In genomic region chr22:41021655-41022454, GRCh38 we compare ENCODE assay signal across 8 cellular contexts.
DNase-seq lines count a peak whose midpoint lies in the region; ATAC-seq and TF ChIP-seq lines count a peak whose summit lies in the region.

No MANE protein-coding gene starts in this region.

- intact Hi-C loops in left cardiac atrium (cut with DNase I) (loop anchor here in 1 of 2 donors (5.0 kb wide), 1 partner anchor 70 kb away; the partner anchor contains the start of gene RBX1), prostate gland (cut with DNase I) (loop anchor here (1.0 to 5.0 kb wide), 2 partner anchors 70 to 71 kb away; partner anchors contain the start of genes EP300 and RBX1)

- no peaks in the 10 kb centered on the region for H3K36me3 ChIP-seq in CD4-positive, CD25-positive, alpha-beta regulatory T cell (ENCODE audit: control insufficient read depth, insufficient read depth, low read length)
- no peaks in the 10 kb centered on the region for H3K36me3 ChIP-seq in adipocyte (ENCODE audit: control insufficient read depth, insufficient read depth, low read length, severe bottlenecking)
- no peaks in the 10 kb centered on the region for H3K36me3 ChIP-seq in prostate gland

- no peaks in the 10 kb centered on the region for H3K9me3 ChIP-seq in CD4-positive, CD25-positive, alpha-beta regulatory T cell (ENCODE audit: control insufficient read depth in 2 of 2, low read length in 2 of 2)
- H3K9me3 ChIP-seq in adipocyte (ENCODE audit: control insufficient read depth, low read length) (no peaks in the 10 kb centered on the region), prostate gland (no peaks in the 10 kb centered on the region)

- peak overlapping the region; percentile 86 for H3K27ac ChIP-seq in CD4-positive, CD25-positive, alpha-beta regulatory T cell (ENCODE audit: insufficient read depth, low read length, poor library complexity, severe bottlenecking)
- H3K27ac ChIP-seq in prostate gland, result peak overlapping the region; percentile 98 to 99

- ATAC-seq in CD4-positive, CD25-positive, alpha-beta regulatory T cell (ENCODE audit: low read depth in 2 of 2), result peak; percentile 56 to 67
- ATAC-seq in GM19395 (IDR thresholded peaks at IDR 0.05; ENCODE audit: unreplicated experiment), result peak; percentile 64
- ATAC-seq in SK-N-SH treated with all-trans-retinoic acid at 6 μM for 48 hours, result peak; percentile 78
- ATAC-seq in left cardiac atrium, result peak; percentile 84 to 86

- WGBS in prostate gland, result under 1% methylated on average over 57 of the region's 84 CpGs

- peak; percentile 23 to 66 (median 55) for DNase-seq in CD4-positive, CD25-positive, alpha-beta regulatory T cell
- peak; percentile 84 for DNase-seq in adipocyte (ENCODE audit: low read depth)
- DNase-seq in left cardiac atrium, result peak; percentile 74
- DNase-seq in prostate gland (ENCODE audit: low spot score), result peak; percentile 60
- DNase-seq in NCI-H187 treated with DMSO at 0.1 percent for 48 hours (lab: John Stamatoyannopoulos, UW), result no peak

- H3K4me3 ChIP-seq in CD4-positive, CD25-positive, alpha-beta regulatory T cell (ENCODE audit: low read depth, low read length), result peak overlapping the region; percentile 53
- H3K4me3 ChIP-seq in adipocyte (ENCODE audit: low read length) (peak overlapping the region; percentile 86), prostate gland (peak overlapping the region; percentile 74 to 77)

- no peak for TF ChIP-seq EP300 in Ishikawa (IDR thresholded peaks at IDR 0.05; ENCODE audit: borderline replicate concordance)

- no peaks in the 10 kb centered on the region for H3K36me3 Mint-ChIP-seq in CD4-positive, CD25-positive, alpha-beta regulatory T cell

- H3K4me1 Mint-ChIP-seq in CD4-positive, CD25-positive, alpha-beta regulatory T cell, result peaks cover 0 to 29% (median 9%) of the 10 kb centered on the region in 4 donors

- peaks cover 23% of the 10 kb centered on the region for H3K4me1 ChIP-seq in CD4-positive, CD25-positive, alpha-beta regulatory T cell (ENCODE audit: control insufficient read depth, insufficient read depth, low read length, poor library complexity, severe bottlenecking)
- peaks cover 12% of the 10 kb centered on the region for H3K4me1 ChIP-seq in adipocyte (ENCODE audit: control insufficient read depth, insufficient read depth, low read length)
- no peaks in the 10 kb centered on the region for H3K4me1 ChIP-seq in prostate gland (replicated peaks)

- H3K27me3 ChIP-seq in CD4-positive, CD25-positive, alpha-beta regulatory T cell (ENCODE audit: control insufficient read depth, insufficient read depth, low read length), result no peaks in the 10 kb centered on the region
- H3K27me3 ChIP-seq in adipocyte (replicated peaks; ENCODE audit: control insufficient read depth, insufficient read depth, low read length), result no peaks in the 10 kb centered on the region
- no peaks in the 10 kb centered on the region for H3K27me3 ChIP-seq in prostate gland (replicated peaks; ENCODE audit: insufficient read depth)

- H3K9me3 Mint-ChIP-seq in CD4-positive, CD25-positive, alpha-beta regulatory T cell, result no peaks in the 10 kb centered on the region

- no peak for TF ChIP-seq CTCF in prostate gland (IDR thresholded peaks at IDR 0.05)

- H3K27ac Mint-ChIP-seq in CD4-positive, CD25-positive, alpha-beta regulatory T cell, result peak overlapping the region; percentile 60 to 95 (median 94)

- peak overlapping the region; percentile 87 to 95 (median 93) for H3K4me3 Mint-ChIP-seq in CD4-positive, CD25-positive, alpha-beta regulatory T cell

- TF ChIP-seq RAD21 in Ishikawa (IDR thresholded peaks at IDR 0.05; ENCODE audit: low read depth), result no peak

- peak overlapping the region; percentile 88 for H3K9ac ChIP-seq in adipocyte (ENCODE audit: low read length)

- TF ChIP-seq POLR2A in prostate gland (IDR thresholded peaks at IDR 0.05), result peak; percentile 25

- no peaks in the 10 kb centered on the region for H3K27me3 Mint-ChIP-seq in CD4-positive, CD25-positive, alpha-beta regulatory T cell

TF ChIP-seq in Ishikawa, 13 proteins besides CTCF, POLR2A, EP300 and RAD21 (continues in another document):
- TF ChIP-seq USF1 (IDR thresholded peaks at IDR 0.05) (no peak), TEAD4 (IDR thresholded peaks at IDR 0.05) (no peak), CEBPB (IDR thresholded peaks at IDR 0.05) (peak; percentile 26; the same call in 1 of the 2 replicates), REST (IDR thresholded peaks at IDR 0.05; ENCODE audit: low read depth) (0 out of 2 replicates have a peak, but pooled peaks have one; percentile 3), CREB1 (IDR thresholded peaks at IDR 0.05; ENCODE audit: low read depth) (no peak), YY1 (IDR thresholded peaks at IDR 0.05; ENCODE audit: low read depth) (peak; percentile 87)
- TF ChIP-seq, protein P1, sequence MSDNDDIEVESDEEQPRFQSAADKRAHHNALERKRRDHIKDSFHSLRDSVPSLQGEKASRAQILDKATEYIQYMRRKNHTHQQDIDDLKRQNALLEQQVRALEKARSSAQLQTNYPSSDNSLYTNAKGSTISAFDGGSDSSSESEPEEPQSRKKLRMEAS (IDR thresholded peaks at IDR 0.05), result no peak

TF ChIP-seq in SK-N-SH treated with all-trans-retinoic acid at 6 μM for 48 hours, 23 proteins besides CTCF, POLR2A, EP300 and RAD21:
- no peak for TF ChIP-seq POU6F1 (CRISPR knock-in tag; IDR thresholded peaks at IDR 0.05; ENCODE audit: borderline replicate concordance, low read depth)
- TF ChIP-seq SNAI2 (CRISPR knock-in tag; IDR thresholded peaks at IDR 0.05), result no peak
- TF ChIP-seq TOX (CRISPR knock-in tag; IDR thresholded peaks at IDR 0.05; ENCODE audit: borderline replicate concordance), result no peak
- TF ChIP-seq ISL1 (CRISPR knock-in tag; IDR thresholded peaks at IDR 0.05), result no peak
- TF ChIP-seq, protein P2, sequence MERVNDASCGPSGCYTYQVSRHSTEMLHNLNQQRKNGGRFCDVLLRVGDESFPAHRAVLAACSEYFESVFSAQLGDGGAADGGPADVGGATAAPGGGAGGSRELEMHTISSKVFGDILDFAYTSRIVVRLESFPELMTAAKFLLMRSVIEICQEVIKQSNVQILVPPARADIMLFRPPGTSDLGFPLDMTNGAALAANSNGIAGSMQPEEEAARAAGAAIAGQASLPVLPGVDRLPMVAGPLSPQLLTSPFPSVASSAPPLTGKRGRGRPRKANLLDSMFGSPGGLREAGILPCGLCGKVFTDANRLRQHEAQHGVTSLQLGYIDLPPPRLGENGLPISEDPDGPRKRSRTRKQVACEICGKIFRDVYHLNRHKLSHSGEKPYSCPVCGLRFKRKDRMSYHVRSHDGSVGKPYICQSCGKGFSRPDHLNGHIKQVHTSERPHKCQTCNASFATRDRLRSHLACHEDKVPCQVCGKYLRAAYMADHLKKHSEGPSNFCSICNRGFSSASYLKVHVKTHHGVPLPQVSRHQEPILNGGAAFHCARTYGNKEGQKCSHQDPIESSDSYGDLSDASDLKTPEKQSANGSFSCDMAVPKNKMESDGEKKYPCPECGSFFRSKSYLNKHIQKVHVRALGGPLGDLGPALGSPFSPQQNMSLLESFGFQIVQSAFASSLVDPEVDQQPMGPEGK (CRISPR knock-in tag; IDR thresholded peaks at IDR 0.05; ENCODE audit: borderline replicate concordance), result no peak
- no peak for TF ChIP-seq ZFP3 (CRISPR knock-in tag; IDR thresholded peaks at IDR 0.05)
- TF ChIP-seq ZFP30 (CRISPR knock-in tag; IDR thresholded peaks at IDR 0.05), result no peak
- TF ChIP-seq OSR1 (CRISPR knock-in tag; IDR thresholded peaks at IDR 0.05), result no peak
- TF ChIP-seq ZNF8 (CRISPR knock-in tag; IDR thresholded peaks at IDR 0.05), result no peak
- TF ChIP-seq BACH2 (CRISPR knock-in tag; IDR thresholded peaks at IDR 0.05; ENCODE audit: borderline replicate concordance), result no peak
- no peak for TF ChIP-seq ARNTL (CRISPR knock-in tag; IDR thresholded peaks at IDR 0.05; ENCODE audit: borderline replicate concordance, low read depth)
- TF ChIP-seq ZC3H10 (CRISPR knock-in tag; IDR thresholded peaks at IDR 0.05), result no peak
- TF ChIP-seq ZNF565 (CRISPR knock-in tag; conservative IDR thresholded peaks at IDR 0.05; ENCODE audit: low read depth), result no peak
